26 cellular contexts compared by ENCODE assay signal in genomic region chr2:15076668-15077067, GRCh38.
"Had no signal": no experiment of that assay in that cellular context is flagged by ENCODE, and none has a peak within 500 bp of the region (broad histone marks: within the 10 kb centered on the region; RNA-seq: fewer than 3 reads in every experiment).

No MANE protein-coding gene starts in this region.

- H3K27ac ChIP-seq: esophagus squamous epithelium, heart right ventricle, left lung, neural progenitor cell, prostate gland, right atrium auricular region, sigmoid colon, skin epidermis, spleen, thoracic aorta, tibial nerve, upper lobe of left lung had no signal

- DNase-seq: cortex of kidney; effector memory CD8-positive, alpha-beta T cell; erythroblast; esophagus squamous epithelium; foreskin melanocyte; glutamatergic neuron; heart right ventricle; hippocampal formation; left cardiac atrium; left lung; mammary epithelial cell; mesendoderm; midbrain; naive thymus-derived CD4-positive, alpha-beta T cell; nucleus accumbens; sigmoid colon; spleen; stimulated activated CD4-positive, alpha-beta T cell treated with anti-CD3 and anti-CD28 coated beads, Interleukin-4, amount 100 ng/mL, for 4 hours; stimulated activated naive B cell treated with anti-CD40 and anti-IgM and Interleukin-4, amounts not matched to agents 10 μg/mL and 1 μg/mL and 100 μg/mL, for 72 hours; upper lobe of left lung had no signal

- H3K4me1 ChIP-seq: esophagus squamous epithelium, heart right ventricle, left lung, neural progenitor cell, prostate gland, right atrium auricular region, spleen, tibial nerve, upper lobe of left lung had no signal

- H3K9ac ChIP-seq: neural progenitor cell had no signal

- H3K4me3 ChIP-seq: esophagus squamous epithelium, heart right ventricle, left lung, neural progenitor cell, prostate gland, right atrium auricular region, sigmoid colon, skin epidermis, spleen, thoracic aorta, tibial nerve, upper lobe of left lung had no signal

- H3K36me3 ChIP-seq: esophagus squamous epithelium, heart right ventricle, left lung, neural progenitor cell, prostate gland, right atrium auricular region, sigmoid colon, spleen, thoracic aorta, tibial nerve, upper lobe of left lung had no signal

- H3K4me2 ChIP-seq: neural progenitor cell had no signal

- H3K27me3 ChIP-seq: esophagus squamous epithelium, heart right ventricle, left lung, neural progenitor cell, right atrium auricular region, sigmoid colon, spleen, tibial nerve, upper lobe of left lung had no signal

- ATAC-seq: effector memory CD8-positive, alpha-beta T cell; heart right ventricle; left cardiac atrium; left lung; naive thymus-derived CD4-positive, alpha-beta T cell; stimulated activated naive B cell treated with anti-CD40 and anti-IgM and Interleukin-4, amounts not matched to agents 10 μg/mL and 1 μg/mL and 100 μg/mL, for 72 hours had no signal

- H2AFZ ChIP-seq: neural progenitor cell had no signal

- H3K9me3 ChIP-seq: esophagus squamous epithelium, heart right ventricle, left lung, prostate gland, right atrium auricular region, sigmoid colon, spleen, thoracic aorta, tibial nerve, upper lobe of left lung had no signal
